14 cellular contexts compared by ENCODE assay signal in the genomic region with DNA sequence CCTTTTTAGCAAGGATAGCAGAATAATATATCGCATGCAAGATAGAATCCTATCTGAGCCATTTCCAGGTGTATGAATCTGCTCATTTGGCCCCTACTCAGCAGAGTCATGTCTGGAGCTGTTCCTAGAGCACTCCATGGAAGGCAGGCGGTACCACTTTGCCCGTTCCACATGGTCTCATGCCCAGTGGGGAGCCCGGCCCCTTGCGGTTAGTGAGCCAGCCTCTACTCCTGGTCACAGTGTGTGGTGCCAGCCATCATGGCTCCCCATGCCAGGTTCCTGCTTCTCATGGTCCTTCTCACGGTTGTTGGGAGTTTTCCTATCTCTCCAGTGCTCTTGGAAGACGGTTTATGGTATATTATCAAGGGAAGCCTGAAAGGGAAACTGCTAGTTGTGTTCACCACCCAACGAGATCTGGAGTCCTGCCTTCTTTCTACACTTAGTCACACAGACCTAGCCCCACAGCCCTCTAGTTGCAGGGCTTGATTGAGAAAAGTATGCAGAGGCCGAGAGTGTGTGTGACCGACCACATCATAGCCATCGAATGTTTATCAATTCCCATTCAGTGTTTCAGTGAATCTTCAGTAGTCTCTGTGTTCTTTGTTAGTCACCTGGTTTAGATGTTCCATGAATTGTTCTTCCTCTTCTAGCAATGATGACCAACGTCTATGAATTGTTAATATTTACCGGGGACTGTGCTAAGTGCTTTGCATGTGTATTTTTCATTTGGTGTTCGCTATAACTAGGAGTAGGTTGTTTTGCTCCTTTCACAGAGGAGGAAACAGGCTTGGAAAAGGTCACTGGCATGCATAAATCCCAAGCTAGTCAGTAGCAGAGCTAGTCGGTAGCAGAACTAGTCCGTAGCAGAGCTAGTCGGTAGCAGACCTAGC. TPM values are rescaled to one million over a fixed set of nuclear protein-coding genes. Genes with fewer than 3 reads are reported as not detected.
A peak's percentile ranks its signal among the peaks of the same experiment; 100 is the strongest.
DNase-seq lines count a peak whose midpoint lies in the region; ATAC-seq and TF ChIP-seq lines count a peak whose summit lies in the region.
"Had no signal": no experiment of that assay in that cellular context is flagged by ENCODE, and none has a peak within 500 bp of the region (broad histone marks: within the 10 kb centered on the region; RNA-seq: fewer than 3 reads in every experiment).

No MANE protein-coding gene starts in this region.

- no peak overlapping the region for H2AFZ ChIP-seq in HCT116 (ENCODE audit: low read depth, low read length, poor library complexity, severe bottlenecking)

- peaks cover 36 to 69% of the 10 kb centered on the region in 2 experiments for H3K4me1 ChIP-seq in HCT116 (ENCODE audit: control insufficient read depth in 1 of 2, insufficient read depth in 2 of 2, low read length in 2 of 2)
- H3K4me1 ChIP-seq in SJSA1 (replicated peaks) = peaks cover 69% of the 10 kb centered on the region
- H3K4me1 ChIP-seq in foreskin keratinocyte = peaks cover 43% of the 10 kb centered on the region
- no peaks in the 10 kb centered on the region for H3K4me1 ChIP-seq in spleen

- H3K9me2 ChIP-seq in HCT116 (ENCODE audit: insufficient read depth) = no peaks in the 10 kb centered on the region

- peaks cover 100% of the 10 kb centered on the region for H3K79me2 ChIP-seq in HCT116 (ENCODE audit: insufficient read depth, low read length)

- RAD21 ChIA-PET in HCT116 (lab: Charles Lee; ENCODE audit: low non-redundant PET in 1 of 2, low total read pairs in 2 of 2, uncharacterized antibody in 2 of 2, unreplicated experiment in 2 of 2) = no interaction called here

- H4K20me1 ChIP-seq in HCT116 (ENCODE audit: insufficient read depth) = peaks cover 5% of the 10 kb centered on the region; the same call in 1 of the 2 replicates

- ATAC-seq in HCT116 (no peak), foreskin keratinocyte (no peak), GM18858 (IDR thresholded peaks at IDR 0.05; ENCODE audit: unreplicated experiment) (no peak)

- POLR2A ChIA-PET in HCT116 (lab: Charles Lee) = interaction anchor here (0.6 kb wide), 1 partner anchor 10 kb away, joined by 3 read pairs; a partner anchor contains a TSS

- no peaks in the 10 kb centered on the region for H3K27me3 ChIP-seq in HCT116 (ENCODE audit: insufficient read depth, low read length)
- no peaks in the 10 kb centered on the region for H3K27me3 ChIP-seq in SJSA1 (replicated peaks)
- no peaks in the 10 kb centered on the region for H3K27me3 ChIP-seq in foreskin keratinocyte
- no peaks in the 10 kb centered on the region for H3K27me3 ChIP-seq in spleen (replicated peaks in 1 of 7)
- H3K27me3 ChIP-seq: neutrophil had no signal

- H3K9me3 ChIP-seq in HCT116 (ENCODE audit: control insufficient read depth in 1 of 2, insufficient read depth in 1 of 2, low read depth in 1 of 2, low read length in 2 of 2) (no peaks in the 10 kb centered on the region), SJSA1 (replicated peaks) (no peaks in the 10 kb centered on the region), spleen (no peaks in the 10 kb centered on the region)
- H3K9me3 ChIP-seq: neutrophil had no signal

- intact Hi-C loops in HCT116 (cut with micrococcal nuclease) = no loop called here
- intact Hi-C loops in spleen (cut with DNase I; ENCODE audit: low total_unique reads) = no loop called here
- intact Hi-C loops in head of caudate nucleus (cut with DNase I) = no loop called here

- no TSS peak for BruUV-seq in HCT116 (replicated peaks; lab: Mats Ljungman, UMichigan)

- TF ChIP-seq CTCF in HCT116 (IDR thresholded peaks at IDR 0.05 in 2 of 3, conservative IDR thresholded peaks at IDR 0.05 in 1 of 3; ENCODE audit: borderline replicate concordance in 1 of 3, insufficient read depth in 1 of 3, low read depth in 2 of 3, low read length in 2 of 3) (no peak), foreskin keratinocyte (conservative IDR thresholded peaks at IDR 0.05) (no peak), spleen (IDR thresholded peaks at IDR 0.05 in 8 of 11, conservative IDR thresholded peaks at IDR 0.05 in 3 of 11) (no peak)

- H3K27ac ChIP-seq in HCT116 (ENCODE audit: low read depth, low read length) (0 out of 2 replicates have a peak overlapping the region, but pooled peaks have one; percentile 27), SJSA1 (peak overlapping the region; percentile 82), foreskin keratinocyte (peak overlapping the region; percentile 91), spleen (no peak overlapping the region)
- H3K27ac ChIP-seq: KMS-11, neutrophil had no signal

- peak overlapping the region; percentile 59 for H3K4me2 ChIP-seq in HCT116 (ENCODE audit: low read length)
- H3K4me2 ChIP-seq: KMS-11 had no signal

- H3K9ac ChIP-seq in HCT116 (ENCODE audit: low read length) = peak overlapping the region; percentile 35
- H3K9ac ChIP-seq: KMS-11 had no signal

- no peak for TF ChIP-seq RAD21 in HCT116 (IDR thresholded peaks at IDR 0.05; ENCODE audit: low read depth)

- H3K4me3 ChIP-seq in HCT116 (replicated peaks in 1 of 2; ENCODE audit: low read depth in 1 of 2, low read length in 2 of 2) = no peak overlapping the region
- no peak overlapping the region for H3K4me3 ChIP-seq in SJSA1
- H3K4me3 ChIP-seq in spleen = no peak overlapping the region

- H3K36me3 ChIP-seq in HCT116 (ENCODE audit: control insufficient read depth in 1 of 2, insufficient read depth in 2 of 2, low read length in 2 of 2) (peaks cover 23 to 65% of the 10 kb centered on the region in 2 experiments), SJSA1 (peaks cover 98% of the 10 kb centered on the region), spleen (peaks cover 7 to 98% (median 65%) of the 10 kb centered on the region in 6 donors)

- TF ChIP-seq POLR2A in HCT116 (IDR thresholded peaks at IDR 0.05; ENCODE audit: borderline replicate concordance, extremely low read depth, insufficient read depth, insufficient read length) = no peak
- no peak for TF ChIP-seq POLR2A in spleen (IDR thresholded peaks at IDR 0.05)

- no peak for DNase-seq in HCT116 (ENCODE audit: low read depth, low spot score)
- DNase-seq in SJSA1 (ENCODE audit: low read depth in 1 of 2, low spot score in 2 of 2) = peak in 1 of 2 experiments; percentile 58
- DNase-seq in foreskin keratinocyte = peak in 1 of 2 donors; percentile 9
- peak; percentile 16 for DNase-seq in spleen
- DNase-seq in activated T-cell treated with anti-CD3 and anti-CD28 coated beads for 4 hours = no peak
- DNase-seq in head of caudate nucleus = no peak
- DNase-seq: activated gamma-delta T cell treated with Interleukin-2 at 50 U/mL for 16 hours; NCI-H1417; NCI-H510A; small intestine; stimulated activated naive CD4-positive, alpha-beta T cell treated with Interleukin-2 at 50 U/mL for 16 hours had no signal

- CTCF ChIA-PET in HCT116 (lab: Charles Lee) = interaction anchor here (1.3 kb wide), 1 partner anchor 18 kb away, joined by 5 read pairs; a partner anchor contains a TSS

- WGBS in spleen, 5 donors = 89 to 95% (median 93%) methylated on average over 15 to 17 of the region's 17 CpGs

TF ChIP-seq in HCT116, 20 proteins besides CTCF, POLR2A, EP300 and RAD21:
- TF ChIP-seq ZNF274 (IDR thresholded peaks at IDR 0.05; ENCODE audit: low read depth, low read length) = no peak
- no peak for TF ChIP-seq POLR2AphosphoS5 (IDR thresholded peaks at IDR 0.05; ENCODE audit: low read depth, low read length)
- no peak for TF ChIP-seq EGR1 (IDR thresholded peaks at IDR 0.05; ENCODE audit: low read depth)
- TF ChIP-seq SRF (IDR thresholded peaks at IDR 0.05; ENCODE audit: low read depth) = no peak
- TF ChIP-seq SIN3A (IDR thresholded peaks at IDR 0.05; ENCODE audit: low read depth) = no peak
- no peak for TF ChIP-seq ELF1 (IDR thresholded peaks at IDR 0.05; ENCODE audit: borderline replicate concordance, low read depth)
- TF ChIP-seq, protein P1, sequence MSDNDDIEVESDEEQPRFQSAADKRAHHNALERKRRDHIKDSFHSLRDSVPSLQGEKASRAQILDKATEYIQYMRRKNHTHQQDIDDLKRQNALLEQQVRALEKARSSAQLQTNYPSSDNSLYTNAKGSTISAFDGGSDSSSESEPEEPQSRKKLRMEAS (IDR thresholded peaks at IDR 0.05) = no peak

RNA-seq across cellular contexts. Expression of a gene that starts 9.6 kb away (rescaled TPM):
- total RNA-seq in HCT116 (2021; ENCODE audit: unreplicated experiment) (113 TPM), foreskin keratinocyte (131 and 146 TPM in 2 replicates), spleen (10 to 100 TPM; 15.6 to 30.5 (median 22.7) TPM)
- 40.3 and 46.9 TPM in 2 replicates for polyA plus RNA-seq in HCT116 (2012)
- total RNA-seq in SJSA1 (2014; rRNA removed; shearing (Covaris generic)) = 180 and 352 TPM in 2 replicates
- polyA plus RNA-seq in foreskin keratinocyte (97.9 and 101 TPM in 2 replicates), spleen (10 to 100 TPM in 2 of 3 donors, 1 to 10 TPM in 1; 8.2 to 15.0 (median 12.9) TPM)

RNA-seq across cellular contexts. Expression of a gene that starts 18.3 kb away (rescaled TPM):
- 75.3 TPM for total RNA-seq in HCT116 (2021; ENCODE audit: unreplicated experiment)
- polyA plus RNA-seq in HCT116 (2012) = 45.1 and 64.0 TPM in 2 replicates
- total RNA-seq in SJSA1 (2014; rRNA removed; shearing (Covaris generic)) = 26.5 and 43.2 TPM in 2 replicates
- 22.4 and 28.2 TPM in 2 replicates for total RNA-seq in foreskin keratinocyte
- 8.5 and 10.6 TPM in 2 replicates for polyA plus RNA-seq in foreskin keratinocyte
- 100 to 1,000 TPM in 6 of 7 donors, 10 to 100 TPM in 1; 97.0 to 134 (median 126) TPM for total RNA-seq in spleen
- polyA plus RNA-seq in spleen = 100 to 1,000 TPM in 1 of 3 donors, 10 to 100 TPM in 2; 27.2 to 116 (median 57.8) TPM

Comparison
In these comparisons a context has a peak if more than half of its experiments do, and no peak if none do; other contexts are left out.
1. H3K27ac ChIP-seq: peak in HCT116 (single experiment), SJSA1 (single experiment) and foreskin keratinocyte (single experiment); none in spleen (0 of 8).